Comparison of ENCODE assay signal across 27 cellular contexts in genomic region chrX:118626346-118626745, GRCh38.
"Had no signal": no experiment of that assay in that cellular context is flagged by ENCODE, and none has a peak within 500 bp of the region (broad histone marks: within the 10 kb centered on the region; RNA-seq: fewer than 3 reads in every experiment).

No MANE protein-coding gene starts in this region.

- H3K4me1 Mint-ChIP-seq: activated naive CD4-positive, alpha-beta T cell treated with anti-CD3 and anti-CD28 coated beads, Interleukin-2, amount 10 ng/mL, durations not matched to agents 7 days and 5 days; immature natural killer cell; stimulated activated naive CD8-positive, alpha-beta T cell treated with anti-CD3 and anti-CD28 coated beads, Interleukin-15, amount 100 ng/mL, for 72 hours; T-helper 17 cell had no signal

- H3K9me3 ChIP-seq: esophagus muscularis mucosa, heart left ventricle, mucosa of descending colon, uterus had no signal

- H3K27ac Mint-ChIP-seq: activated T-helper 1 cell treated with anti-CD3 and anti-CD28 coated beads, Interleukin-12 subunit alpha, Interleukin-12 subunit beta, Interleukin-2, Interleukin-4 antibody, amounts not matched to agents 30 ng/mL and 10 ng/mL and 1 ng/mL, durations not matched to agents 14 hours and 24 hours and 36 hours; immature natural killer cell; natural killer cell treated with Interleukin-12 subunit alpha and Interleukin-12 subunit beta and Interleukin-15 and Interleukin-18, amount 100 ng/mL, for 72 hours; T-helper 17 cell; type B pancreatic cell had no signal

- H3K4me3 Mint-ChIP-seq: activated naive CD4-positive, alpha-beta T cell treated with anti-CD3 and anti-CD28 coated beads, Interleukin-2, amount 10 ng/mL, durations not matched to agents 7 days and 5 days; activated T-helper 1 cell treated with anti-CD3 and anti-CD28 coated beads, Interleukin-12 subunit alpha, Interleukin-12 subunit beta, Interleukin-2, Interleukin-4 antibody, amounts not matched to agents 30 ng/mL and 10 ng/mL and 1 ng/mL, durations not matched to agents 14 hours and 24 hours and 36 hours; immature natural killer cell; natural killer cell treated with Interleukin-12 subunit alpha and Interleukin-12 subunit beta and Interleukin-15 and Interleukin-18, amount 100 ng/mL, for 72 hours; stimulated activated naive CD8-positive, alpha-beta T cell treated with anti-CD3 and anti-CD28 coated beads, Interleukin-15, amount 100 ng/mL, for 72 hours; T-helper 17 cell; type B pancreatic cell had no signal

- H3K27me3 Mint-ChIP-seq: activated naive CD4-positive, alpha-beta T cell treated with anti-CD3 and anti-CD28 coated beads, Interleukin-2, amount 10 ng/mL, durations not matched to agents 7 days and 5 days; stimulated activated naive CD8-positive, alpha-beta T cell treated with anti-CD3 and anti-CD28 coated beads, Interleukin-15, amount 100 ng/mL, for 72 hours; T-helper 17 cell; type B pancreatic cell had no signal

- H3K36me3 Mint-ChIP-seq: natural killer cell treated with Interleukin-12 subunit alpha and Interleukin-12 subunit beta and Interleukin-15 and Interleukin-18, amount 100 ng/mL, for 72 hours; type B pancreatic cell had no signal

- H3K4me3 ChIP-seq: esophagus muscularis mucosa, heart left ventricle, lung, mucosa of descending colon, uterus had no signal

- H3K36me3 ChIP-seq: uterus, WERI-Rb-1 had no signal

- ATAC-seq: foreskin keratinocyte; heart left ventricle; mucosa of descending colon; natural killer cell treated with Interleukin-12 subunit alpha and Interleukin-12 subunit beta and Interleukin-15 and Interleukin-18, amount 100 ng/mL, for 72 hours; right cardiac atrium; stimulated activated naive CD8-positive, alpha-beta T cell treated with anti-CD3 and anti-CD28 coated beads, Interleukin-15, amount 100 ng/mL, for 72 hours; T-helper 17 cell had no signal

- H3K27me3 ChIP-seq: esophagus muscularis mucosa, foreskin keratinocyte had no signal

- H3K27ac ChIP-seq: esophagus muscularis mucosa, foreskin keratinocyte, heart left ventricle, uterus, WERI-Rb-1 had no signal

- H3K9me3 Mint-ChIP-seq: activated naive CD4-positive, alpha-beta T cell treated with anti-CD3 and anti-CD28 coated beads, Interleukin-2, amount 10 ng/mL, durations not matched to agents 7 days and 5 days; activated T-helper 1 cell treated with anti-CD3 and anti-CD28 coated beads, Interleukin-12 subunit alpha, Interleukin-12 subunit beta, Interleukin-2, Interleukin-4 antibody, amounts not matched to agents 30 ng/mL and 10 ng/mL and 1 ng/mL, durations not matched to agents 14 hours and 24 hours and 36 hours; immature natural killer cell; natural killer cell treated with Interleukin-12 subunit alpha and Interleukin-12 subunit beta and Interleukin-15 and Interleukin-18, amount 100 ng/mL, for 72 hours; stimulated activated naive CD8-positive, alpha-beta T cell treated with anti-CD3 and anti-CD28 coated beads, Interleukin-15, amount 100 ng/mL, for 72 hours; type B pancreatic cell had no signal

- H3K4me1 ChIP-seq: foreskin keratinocyte, heart left ventricle, uterus had no signal

- DNase-seq: activated CD4-positive, alpha-beta T cell treated with anti-CD3 and anti-CD28 coated beads, Interleukin-2, amount 50 U/mL, for 1 hour; activated CD4-positive, CD25-positive, alpha-beta regulatory T cell treated with anti-CD3 and anti-CD28 coated beads, Interleukin-2, amount 50 U/mL, for 72 hours; activated effector memory CD4-positive, alpha-beta T cell treated with anti-CD3 and anti-CD28 coated beads, Interleukin-2, amount 50 U/mL, for 16 hours; activated naive CD4-positive, alpha-beta T cell treated with anti-CD3 and anti-CD28 coated beads, Interleukin-2, amount 10 ng/mL, durations not matched to agents 7 days and 5 days; activated T-cell treated with anti-CD3 and anti-CD28 coated beads for 4 hours; dermis blood vessel endothelial cell; effector CD4-positive, alpha-beta T cell; foreskin keratinocyte; heart left ventricle; hypothalamus; immature natural killer cell; kidney; mucosa of descending colon; posterior cingulate gyrus; right cardiac atrium; stimulated activated CD4-positive, alpha-beta T cell treated with anti-CD3 and anti-CD28 coated beads, Interleukin-4, amount 100 ng/mL, for 1 hour; stimulated activated naive CD8-positive, alpha-beta T cell treated with anti-CD3 and anti-CD28 coated beads, Interleukin-15, amount 100 ng/mL, for 72 hours; substantia nigra; T-helper 17 cell; T1000; uterus; WERI-Rb-1 had no signal
